1 cellular context compared by ENCODE assay signal in the genomic region with DNA sequence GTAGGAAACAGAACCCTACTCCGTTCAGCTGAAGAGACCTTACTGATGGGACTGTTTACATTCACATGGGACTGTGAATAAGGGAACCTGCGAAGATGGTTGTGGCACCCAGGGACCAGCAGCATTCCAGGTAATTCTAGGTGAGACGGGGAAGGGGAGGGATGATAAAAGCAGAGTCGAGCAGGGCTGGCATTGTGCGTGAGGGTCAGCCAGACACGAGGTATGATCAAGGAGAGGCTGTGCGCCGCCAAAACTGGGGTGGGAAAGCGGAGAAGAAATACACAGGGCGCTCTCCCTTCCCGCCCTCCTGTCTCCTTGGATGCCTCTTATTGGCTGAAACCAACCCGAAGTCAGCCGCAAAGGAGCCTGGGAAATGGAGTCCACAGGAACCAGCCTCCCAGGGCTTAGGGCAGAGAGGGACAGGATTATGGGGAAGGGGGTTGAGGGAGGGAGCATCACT.
A peak's percentile ranks its signal among the peaks of the same experiment; 100 is the strongest.
TF ChIP-seq lines count a peak whose summit lies in the region.

No MANE protein-coding gene starts in this region.

TF ChIP-seq in H1, 55 proteins besides CTCF, POLR2A, EP300 and RAD21:
- TF ChIP-seq JUN (IDR thresholded peaks at IDR 0.05; ENCODE audit: low read depth, low read length) (no peak), CEBPB (IDR thresholded peaks at IDR 0.05; ENCODE audit: low read depth, low read length) (no peak), SRF (IDR thresholded peaks at IDR 0.05; ENCODE audit: low read depth, low read length) (no peak), CHD1 (IDR thresholded peaks at IDR 0.05; ENCODE audit: low read depth, low read length) (no peak), SP4 (IDR thresholded peaks at IDR 0.05; ENCODE audit: low read length) (no peak), HDAC6 (IDR thresholded peaks at IDR 0.05; ENCODE audit: low read depth, low read length) (no peak), BACH1 (IDR thresholded peaks at IDR 0.05; ENCODE audit: low read length) (no peak), TAF1 (IDR thresholded peaks at IDR 0.05; ENCODE audit: low read depth, low read length) (peak; percentile 46; the same call in 1 of the 2 replicates), YY1 (IDR thresholded peaks at IDR 0.05; ENCODE audit: low read depth, low read length) (0 out of 2 replicates have a peak, but pooled peaks have one; percentile 1), GTF2F1 (IDR thresholded peaks at IDR 0.05; ENCODE audit: borderline replicate concordance, low read depth, low read length) (no peak), EZH2 (IDR thresholded peaks at IDR 0.05; ENCODE audit: low read depth, low read length, severe bottlenecking) (no peak), CHD2 (IDR thresholded peaks at IDR 0.05; ENCODE audit: low read length) (0 out of 2 replicates have a peak, but pooled peaks have one; percentile 6), TAF7 (optimal IDR thresholded peaks at IDR 0.05; ENCODE audit: borderline replicate concordance, low read depth, low read length) (no peak), TEAD4 (IDR thresholded peaks at IDR 0.05; ENCODE audit: low read depth, low read length) (no peak), RXRA (IDR thresholded peaks at IDR 0.05; ENCODE audit: insufficient read depth, low read depth, low read length) (no peak), ZNF274 (IDR thresholded peaks at IDR 0.05; ENCODE audit: borderline replicate concordance, extremely low read depth, low read length) (no peak), KDM4A (IDR thresholded peaks at IDR 0.05; ENCODE audit: low read depth, low read length, severe bottlenecking) (peak; percentile 74), SAP30 (IDR thresholded peaks at IDR 0.05; ENCODE audit: insufficient read depth, insufficient replicate concordance, low read length) (peak; percentile 50), RFX5 (IDR thresholded peaks at IDR 0.05; ENCODE audit: borderline replicate concordance, low read depth, low read length) (no peak), TBP (IDR thresholded peaks at IDR 0.05; ENCODE audit: low read depth, low read length) (0 out of 2 replicates have a peak, but pooled peaks have one; percentile 25), RBBP5 (IDR thresholded peaks at IDR 0.05; ENCODE audit: borderline replicate concordance, low read depth, low read length) (no peak), SIN3A (conservative IDR thresholded peaks at IDR 0.05 in 1 of 2, IDR thresholded peaks at IDR 0.05 in 1 of 2; ENCODE audit: low read depth in 1 of 2, low read length in 2 of 2) (no peak; a peak in 1 of 4 replicates), RNF2 (IDR thresholded peaks at IDR 0.05; ENCODE audit: borderline replicate concordance, low read depth, low read length, missing control alignments, poor library complexity, severe bottlenecking) (no peak), SP1 (IDR thresholded peaks at IDR 0.05; ENCODE audit: low read depth, low read length) (0 out of 2 replicates have a peak, but pooled peaks have one; percentile 34), SUZ12 (IDR thresholded peaks at IDR 0.05; ENCODE audit: low read length) (no peak), NANOG (IDR thresholded peaks at IDR 0.05; ENCODE audit: insufficient read depth, low read depth, low read length, poor library complexity, severe bottlenecking) (no peak), HDAC2 (IDR thresholded peaks at IDR 0.05; ENCODE audit: borderline replicate concordance in 1 of 2, low read depth in 2 of 2, low read length in 2 of 2) (no peak), BCL11A (IDR thresholded peaks at IDR 0.05; ENCODE audit: low read depth in 2 of 2, low read length in 2 of 2) (no peak), CTBP2 (IDR thresholded peaks at IDR 0.05; ENCODE audit: borderline replicate concordance, insufficient read depth, insufficient read length, low read length) (no peak), ASH2L (IDR thresholded peaks at IDR 0.05; ENCODE audit: low read length) (no peak), SP2 (IDR thresholded peaks at IDR 0.05; ENCODE audit: low read length) (no peak), CBX8 (IDR thresholded peaks at IDR 0.05; ENCODE audit: borderline replicate concordance, low read depth, low read length) (no peak), KDM5A (IDR thresholded peaks at IDR 0.05; ENCODE audit: low read length) (no peak), TCF12 (IDR thresholded peaks at IDR 0.05; ENCODE audit: low read depth, low read length) (no peak), FOSL1 (IDR thresholded peaks at IDR 0.05; ENCODE audit: insufficient read depth, low read depth, low read length) (no peak), CREB1 (IDR thresholded peaks at IDR 0.05) (0 out of 2 replicates have a peak, but pooled peaks have one; percentile 7), POLR2AphosphoS5 (IDR thresholded peaks at IDR 0.05; ENCODE audit: low read depth, low read length) (peak; percentile 31; the same call in 1 of the 2 replicates), CBX5 (IDR thresholded peaks at IDR 0.05; ENCODE audit: low read depth, low read length) (no peak), BRCA1 (IDR thresholded peaks at IDR 0.05; ENCODE audit: low read depth, low read length) (no peak), GABPA (IDR thresholded peaks at IDR 0.05; ENCODE audit: borderline replicate concordance, insufficient read depth, low read length) (no peak), SIX5 (IDR thresholded peaks at IDR 0.05; ENCODE audit: low read depth, low read length) (peak; percentile 63), POU5F1 (IDR thresholded peaks at IDR 0.05; ENCODE audit: low read depth, low read length) (no peak), PHF8 (conservative IDR thresholded peaks at IDR 0.05; ENCODE audit: low read depth, low read length) (peak; percentile 40; the same call in 1 of the 2 replicates), JUND (IDR thresholded peaks at IDR 0.05; ENCODE audit: low read length) (no peak), EGR1 (IDR thresholded peaks at IDR 0.05; ENCODE audit: borderline replicate concordance, low read depth, low read length) (no peak), SIRT6 (IDR thresholded peaks at IDR 0.05; ENCODE audit: low read length) (no peak), NRF1 (IDR thresholded peaks at IDR 0.05; ENCODE audit: low read depth, low read length) (no peak), MAFK (IDR thresholded peaks at IDR 0.05; ENCODE audit: low read depth, low read length) (no peak), KDM1A (IDR thresholded peaks at IDR 0.05; ENCODE audit: borderline replicate concordance, low read length) (no peak)
- TF ChIP-seq, protein P1, sequence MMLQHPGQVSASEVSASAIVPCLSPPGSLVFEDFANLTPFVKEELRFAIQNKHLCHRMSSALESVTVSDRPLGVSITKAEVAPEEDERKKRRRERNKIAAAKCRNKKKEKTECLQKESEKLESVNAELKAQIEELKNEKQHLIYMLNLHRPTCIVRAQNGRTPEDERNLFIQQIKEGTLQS (IDR thresholded peaks at IDR 0.05; ENCODE audit: insufficient read depth, low read depth, low read length) = no peak
- TF ChIP-seq, protein P2, sequence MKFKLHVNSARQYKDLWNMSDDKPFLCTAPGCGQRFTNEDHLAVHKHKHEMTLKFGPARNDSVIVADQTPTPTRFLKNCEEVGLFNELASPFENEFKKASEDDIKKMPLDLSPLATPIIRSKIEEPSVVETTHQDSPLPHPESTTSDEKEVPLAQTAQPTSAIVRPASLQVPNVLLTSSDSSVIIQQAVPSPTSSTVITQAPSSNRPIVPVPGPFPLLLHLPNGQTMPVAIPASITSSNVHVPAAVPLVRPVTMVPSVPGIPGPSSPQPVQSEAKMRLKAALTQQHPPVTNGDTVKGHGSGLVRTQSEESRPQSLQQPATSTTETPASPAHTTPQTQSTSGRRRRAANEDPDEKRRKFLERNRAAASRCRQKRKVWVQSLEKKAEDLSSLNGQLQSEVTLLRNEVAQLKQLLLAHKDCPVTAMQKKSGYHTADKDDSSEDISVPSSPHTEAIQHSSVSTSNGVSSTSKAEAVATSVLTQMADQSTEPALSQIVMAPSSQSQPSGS (IDR thresholded peaks at IDR 0.05; ENCODE audit: low read length) = no peak
- TF ChIP-seq, protein P3, sequence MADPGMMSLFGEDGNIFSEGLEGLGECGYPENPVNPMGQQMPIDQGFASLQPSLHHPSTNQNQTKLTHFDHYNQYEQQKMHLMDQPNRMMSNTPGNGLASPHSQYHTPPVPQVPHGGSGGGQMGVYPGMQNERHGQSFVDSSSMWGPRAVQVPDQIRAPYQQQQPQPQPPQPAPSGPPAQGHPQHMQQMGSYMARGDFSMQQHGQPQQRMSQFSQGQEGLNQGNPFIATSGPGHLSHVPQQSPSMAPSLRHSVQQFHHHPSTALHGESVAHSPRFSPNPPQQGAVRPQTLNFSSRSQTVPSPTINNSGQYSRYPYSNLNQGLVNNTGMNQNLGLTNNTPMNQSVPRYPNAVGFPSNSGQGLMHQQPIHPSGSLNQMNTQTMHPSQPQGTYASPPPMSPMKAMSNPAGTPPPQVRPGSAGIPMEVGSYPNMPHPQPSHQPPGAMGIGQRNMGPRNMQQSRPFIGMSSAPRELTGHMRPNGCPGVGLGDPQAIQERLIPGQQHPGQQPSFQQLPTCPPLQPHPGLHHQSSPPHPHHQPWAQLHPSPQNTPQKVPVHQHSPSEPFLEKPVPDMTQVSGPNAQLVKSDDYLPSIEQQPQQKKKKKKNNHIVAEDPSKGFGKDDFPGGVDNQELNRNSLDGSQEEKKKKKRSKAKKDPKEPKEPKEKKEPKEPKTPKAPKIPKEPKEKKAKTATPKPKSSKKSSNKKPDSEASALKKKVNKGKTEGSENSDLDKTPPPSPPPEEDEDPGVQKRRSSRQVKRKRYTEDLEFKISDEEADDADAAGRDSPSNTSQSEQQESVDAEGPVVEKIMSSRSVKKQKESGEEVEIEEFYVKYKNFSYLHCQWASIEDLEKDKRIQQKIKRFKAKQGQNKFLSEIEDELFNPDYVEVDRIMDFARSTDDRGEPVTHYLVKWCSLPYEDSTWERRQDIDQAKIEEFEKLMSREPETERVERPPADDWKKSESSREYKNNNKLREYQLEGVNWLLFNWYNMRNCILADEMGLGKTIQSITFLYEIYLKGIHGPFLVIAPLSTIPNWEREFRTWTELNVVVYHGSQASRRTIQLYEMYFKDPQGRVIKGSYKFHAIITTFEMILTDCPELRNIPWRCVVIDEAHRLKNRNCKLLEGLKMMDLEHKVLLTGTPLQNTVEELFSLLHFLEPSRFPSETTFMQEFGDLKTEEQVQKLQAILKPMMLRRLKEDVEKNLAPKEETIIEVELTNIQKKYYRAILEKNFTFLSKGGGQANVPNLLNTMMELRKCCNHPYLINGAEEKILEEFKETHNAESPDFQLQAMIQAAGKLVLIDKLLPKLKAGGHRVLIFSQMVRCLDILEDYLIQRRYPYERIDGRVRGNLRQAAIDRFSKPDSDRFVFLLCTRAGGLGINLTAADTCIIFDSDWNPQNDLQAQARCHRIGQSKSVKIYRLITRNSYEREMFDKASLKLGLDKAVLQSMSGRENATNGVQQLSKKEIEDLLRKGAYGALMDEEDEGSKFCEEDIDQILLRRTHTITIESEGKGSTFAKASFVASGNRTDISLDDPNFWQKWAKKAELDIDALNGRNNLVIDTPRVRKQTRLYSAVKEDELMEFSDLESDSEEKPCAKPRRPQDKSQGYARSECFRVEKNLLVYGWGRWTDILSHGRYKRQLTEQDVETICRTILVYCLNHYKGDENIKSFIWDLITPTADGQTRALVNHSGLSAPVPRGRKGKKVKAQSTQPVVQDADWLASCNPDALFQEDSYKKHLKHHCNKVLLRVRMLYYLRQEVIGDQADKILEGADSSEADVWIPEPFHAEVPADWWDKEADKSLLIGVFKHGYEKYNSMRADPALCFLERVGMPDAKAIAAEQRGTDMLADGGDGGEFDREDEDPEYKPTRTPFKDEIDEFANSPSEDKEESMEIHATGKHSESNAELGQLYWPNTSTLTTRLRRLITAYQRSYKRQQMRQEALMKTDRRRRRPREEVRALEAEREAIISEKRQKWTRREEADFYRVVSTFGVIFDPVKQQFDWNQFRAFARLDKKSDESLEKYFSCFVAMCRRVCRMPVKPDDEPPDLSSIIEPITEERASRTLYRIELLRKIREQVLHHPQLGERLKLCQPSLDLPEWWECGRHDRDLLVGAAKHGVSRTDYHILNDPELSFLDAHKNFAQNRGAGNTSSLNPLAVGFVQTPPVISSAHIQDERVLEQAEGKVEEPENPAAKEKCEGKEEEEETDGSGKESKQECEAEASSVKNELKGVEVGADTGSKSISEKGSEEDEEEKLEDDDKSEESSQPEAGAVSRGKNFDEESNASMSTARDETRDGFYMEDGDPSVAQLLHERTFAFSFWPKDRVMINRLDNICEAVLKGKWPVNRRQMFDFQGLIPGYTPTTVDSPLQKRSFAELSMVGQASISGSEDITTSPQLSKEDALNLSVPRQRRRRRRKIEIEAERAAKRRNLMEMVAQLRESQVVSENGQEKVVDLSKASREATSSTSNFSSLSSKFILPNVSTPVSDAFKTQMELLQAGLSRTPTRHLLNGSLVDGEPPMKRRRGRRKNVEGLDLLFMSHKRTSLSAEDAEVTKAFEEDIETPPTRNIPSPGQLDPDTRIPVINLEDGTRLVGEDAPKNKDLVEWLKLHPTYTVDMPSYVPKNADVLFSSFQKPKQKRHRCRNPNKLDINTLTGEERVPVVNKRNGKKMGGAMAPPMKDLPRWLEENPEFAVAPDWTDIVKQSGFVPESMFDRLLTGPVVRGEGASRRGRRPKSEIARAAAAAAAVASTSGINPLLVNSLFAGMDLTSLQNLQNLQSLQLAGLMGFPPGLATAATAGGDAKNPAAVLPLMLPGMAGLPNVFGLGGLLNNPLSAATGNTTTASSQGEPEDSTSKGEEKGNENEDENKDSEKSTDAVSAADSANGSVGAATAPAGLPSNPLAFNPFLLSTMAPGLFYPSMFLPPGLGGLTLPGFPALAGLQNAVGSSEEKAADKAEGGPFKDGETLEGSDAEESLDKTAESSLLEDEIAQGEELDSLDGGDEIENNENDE (IDR thresholded peaks at IDR 0.05; ENCODE audit: insufficient replicate concordance, low read length) = no peak
- TF ChIP-seq, protein P4, sequence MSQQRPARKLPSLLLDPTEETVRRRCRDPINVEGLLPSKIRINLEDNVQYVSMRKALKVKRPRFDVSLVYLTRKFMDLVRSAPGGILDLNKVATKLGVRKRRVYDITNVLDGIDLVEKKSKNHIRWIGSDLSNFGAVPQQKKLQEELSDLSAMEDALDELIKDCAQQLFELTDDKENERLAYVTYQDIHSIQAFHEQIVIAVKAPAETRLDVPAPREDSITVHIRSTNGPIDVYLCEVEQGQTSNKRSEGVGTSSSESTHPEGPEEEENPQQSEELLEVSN (IDR thresholded peaks at IDR 0.05) = peak; percentile 97
- TF ChIP-seq, protein P5, sequence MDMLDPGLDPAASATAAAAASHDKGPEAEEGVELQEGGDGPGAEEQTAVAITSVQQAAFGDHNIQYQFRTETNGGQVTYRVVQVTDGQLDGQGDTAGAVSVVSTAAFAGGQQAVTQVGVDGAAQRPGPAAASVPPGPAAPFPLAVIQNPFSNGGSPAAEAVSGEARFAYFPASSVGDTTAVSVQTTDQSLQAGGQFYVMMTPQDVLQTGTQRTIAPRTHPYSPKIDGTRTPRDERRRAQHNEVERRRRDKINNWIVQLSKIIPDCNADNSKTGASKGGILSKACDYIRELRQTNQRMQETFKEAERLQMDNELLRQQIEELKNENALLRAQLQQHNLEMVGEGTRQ (IDR thresholded peaks at IDR 0.05; ENCODE audit: low read length) = no peak
- TF ChIP-seq, protein P6, sequence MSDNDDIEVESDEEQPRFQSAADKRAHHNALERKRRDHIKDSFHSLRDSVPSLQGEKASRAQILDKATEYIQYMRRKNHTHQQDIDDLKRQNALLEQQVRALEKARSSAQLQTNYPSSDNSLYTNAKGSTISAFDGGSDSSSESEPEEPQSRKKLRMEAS (IDR thresholded peaks at IDR 0.05) = peak; percentile 79
